Comparison of ENCODE assay signal across 28 cellular contexts in the genomic region with DNA sequence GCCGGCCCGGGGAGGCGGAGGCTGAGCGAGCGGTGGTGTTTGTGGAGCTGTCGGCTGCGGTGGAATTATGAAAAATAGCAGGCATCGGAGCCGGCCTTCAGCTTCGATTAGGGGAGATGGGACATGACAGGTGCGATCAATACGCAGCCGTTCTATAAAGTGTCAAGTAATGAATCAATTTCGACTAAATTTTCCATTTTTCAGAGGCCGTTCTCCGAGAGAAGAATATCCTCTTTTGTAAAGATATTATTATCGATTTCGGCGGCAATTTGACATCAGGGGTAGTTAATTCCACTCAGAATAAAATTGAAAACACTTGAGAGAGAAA. TPM values are rescaled to one million over a fixed set of nuclear protein-coding genes. Genes with fewer than 3 reads are reported as not detected.
DNase-seq lines count a peak whose midpoint lies in the region; ATAC-seq and TF ChIP-seq lines count a peak whose summit lies in the region.
"Had no signal": no experiment of that assay in that cellular context is flagged by ENCODE, and none has a peak within 500 bp of the region (broad histone marks: within the 10 kb centered on the region; RNA-seq: fewer than 3 reads in every experiment).

No MANE protein-coding gene starts in this region.

- H3K36me3 ChIP-seq in SU-DHL-6 (ENCODE audit: low read length) (no peaks in the 10 kb centered on the region), skeletal muscle satellite cell (ENCODE audit: insufficient read depth, low read length) (no peaks in the 10 kb centered on the region), left lung (no peaks in the 10 kb centered on the region)
- H3K36me3 ChIP-seq: neutrophil, upper lobe of right lung had no signal

- H3F3A ChIP-seq in SU-DHL-6 (ENCODE audit: insufficient read depth) = peaks cover 49% of the 10 kb centered on the region

- 0 out of 2 replicates have a peak overlapping the region, but pooled peaks have one; percentile 81 for H3K9ac ChIP-seq in SU-DHL-6 (ENCODE audit: low read length)
- H3K9ac ChIP-seq in skeletal muscle satellite cell (ENCODE audit: low read depth, low read length) = no peak overlapping the region
- H3K9ac ChIP-seq: SK-N-SH had no signal

- ATAC-seq in left lung (no peak), HG02938 (IDR thresholded peaks at IDR 0.05; ENCODE audit: unreplicated experiment) (no peak)
- ATAC-seq: activated CD8-positive, alpha-beta T cell treated with anti-CD3 and anti-CD28 coated beads for 36 hours; mucosa of descending colon; upper lobe of right lung had no signal

- H3K4me2 ChIP-seq in SU-DHL-6 (ENCODE audit: low read depth, low read length, poor library complexity, severe bottlenecking) = peak overlapping the region; percentile 84
- H3K4me2 ChIP-seq in skeletal muscle satellite cell (ENCODE audit: low read length) = peak overlapping the region; percentile 10
- H3K4me2 ChIP-seq: SK-N-SH had no signal

- H3K27ac ChIP-seq in SU-DHL-6 (ENCODE audit: low read depth, low read length) (peak overlapping the region; percentile 99), left lung (no peak overlapping the region)
- H3K27ac ChIP-seq: 22Rv1, epithelial cell of prostate, neutrophil, upper lobe of right lung had no signal

- H3K9me2 ChIP-seq in SU-DHL-6 (replicated peaks; ENCODE audit: insufficient read depth, low read length) = no peaks in the 10 kb centered on the region
- H3K9me2 ChIP-seq: SK-N-SH had no signal

- H3K4me1 ChIP-seq in skeletal muscle satellite cell (ENCODE audit: control insufficient read depth, insufficient read depth, low read length) (peaks cover 31% of the 10 kb centered on the region), left lung (peaks cover 9 to 16% of the 10 kb centered on the region in 2 donors)

- no peak overlapping the region for H2AFZ ChIP-seq in SU-DHL-6 (ENCODE audit: low read depth, low read length, severe bottlenecking)

- no peak overlapping the region for H3K4me3 ChIP-seq in SU-DHL-6 (ENCODE audit: insufficient read depth, low read length, poor library complexity, severe bottlenecking)
- H3K4me3 ChIP-seq in skeletal muscle satellite cell (ENCODE audit: low read length) = no peak overlapping the region
- no peak overlapping the region for H3K4me3 ChIP-seq in left lung
- H3K4me3 ChIP-seq: mucosa of descending colon, upper lobe of right lung had no signal

- TF ChIP-seq CTCF in SU-DHL-6 (IDR thresholded peaks at IDR 0.05; ENCODE audit: insufficient read depth, low read length, poor library complexity, severe bottlenecking) (no peak), left lung (IDR thresholded peaks at IDR 0.05) (no peak)

- peak; percentile 65 for DNase-seq in NCI-H82 (lab: John Stamatoyannopoulos, UW)
- DNase-seq in NCI-H82 treated with DMSO at 0.1 percent for 48 hours (lab: John Stamatoyannopoulos, UW; ENCODE audit: unreplicated experiment) = no peak
- DNase-seq in left lung = no peak
- DNase-seq: activated CD4-positive, CD25-positive, alpha-beta regulatory T cell; activated CD8-positive, alpha-beta T cell treated with anti-CD3 and anti-CD28 coated beads for 36 hours; activated naive CD4-positive, alpha-beta T cell treated with Interleukin-2 at 50 U/mL for 16 hours; activated T-cell treated with anti-CD3 and anti-CD28 coated beads, Interleukin-2, amount 50 U/mL, for 1 hour; anterior cingulate cortex; Caco-2; dermis blood vessel endothelial cell; hippocampal formation; NCI-H187 treated with DMSO at 0.1 percent for 48 hours; stimulated activated CD4-positive, alpha-beta T cell treated with anti-CD3 and anti-CD28 coated beads, Interleukin-4, amount 100 ng/mL, for 4 hours; T1000; upper lobe of right lung had no signal

- H3K79me2 ChIP-seq in SU-DHL-6 (ENCODE audit: insufficient read depth, low read length) = no peaks in the 10 kb centered on the region; the same call in 1 of the 2 replicates

- H3K27me3 ChIP-seq in SU-DHL-6 (ENCODE audit: low read length) (no peaks in the 10 kb centered on the region), skeletal muscle satellite cell (ENCODE audit: control insufficient read depth, insufficient read depth, low read length) (peaks cover 65% of the 10 kb centered on the region), left lung (peaks cover 40 to 94% of the 10 kb centered on the region in 2 donors)

- intact Hi-C loops in left lung (cut with DNase I) = loop anchor here in 1 of 2 donors (10.0 kb wide), 1 partner anchor 68 kb away; a partner anchor contains a TSS

- no peaks in the 10 kb centered on the region for H3K9me3 ChIP-seq in SU-DHL-6 (ENCODE audit: insufficient read depth, low read length)
- no peaks in the 10 kb centered on the region for H3K9me3 ChIP-seq in skeletal muscle satellite cell (replicated peaks; ENCODE audit: low read length)
- H3K9me3 ChIP-seq in left lung = no peaks in the 10 kb centered on the region
- H3K9me3 ChIP-seq: Caco-2, mucosa of descending colon, neutrophil, SK-N-SH, upper lobe of right lung had no signal

- H4K20me1 ChIP-seq in SU-DHL-6 (ENCODE audit: low read depth, low read length) = no peaks in the 10 kb centered on the region

RNA-seq across cellular contexts. Expression of a gene that starts 4.8 kb away (rescaled TPM):
- under 0.01 TPM in 1 of 2 replicates, not detected in the other for total RNA-seq in skeletal muscle satellite cell (2012; rRNA removed)
- under 1 TPM; 0.15 to 0.34 TPM for total RNA-seq in left lung
- total RNA-seq: cardiac septum, dermis blood vessel endothelial cell, fibroblast of villous mesenchyme, H7, RPMI7951 had no signal

RNA-seq across cellular contexts. Expression of a gene that starts 26.0 kb away (rescaled TPM):
- total RNA-seq in skeletal muscle satellite cell (2012; rRNA removed) = 130 and 191 TPM in 2 replicates
- total RNA-seq in left lung = 100 to 1,000 TPM; 175 to 186 TPM

RNA-seq across cellular contexts. Expression of a gene that starts 50.1 kb away (rescaled TPM):
- total RNA-seq in skeletal muscle satellite cell (2012; rRNA removed) = 43.9 and 48.3 TPM in 2 replicates
- 100 to 1,000 TPM; 129 to 202 TPM for total RNA-seq in left lung

RNA-seq across cellular contexts. Expression of a gene that starts 56.0 kb away (rescaled TPM):
- total RNA-seq in skeletal muscle satellite cell (2012; rRNA removed) = not detected in 2 replicates
- total RNA-seq in left lung = 1 to 10 TPM in 1 of 2 donors, under 1 TPM in 1; 0.99 to 2.1 TPM
- total RNA-seq: cardiac septum, fibroblast of villous mesenchyme, H7, HT1080, RPMI7951 had no signal
